9 cellular contexts compared by ENCODE assay signal in genomic region chr9:133787749-133788015, GRCh38. TPM values are rescaled to one million over a fixed set of nuclear protein-coding genes. Genes with fewer than 3 reads are reported as not detected.
DNase-seq lines count a peak whose midpoint lies in the region; ATAC-seq and TF ChIP-seq lines count a peak whose summit lies in the region.
"Had no signal": no experiment of that assay in that cellular context is flagged by ENCODE, and none has a peak within 500 bp of the region (broad histone marks: within the 10 kb centered on the region; RNA-seq: fewer than 3 reads in every experiment).

No MANE protein-coding gene starts in this region.

- H3K36me3 ChIP-seq in DOHH2 (ENCODE audit: control insufficient read depth, low read length) (peaks cover 17% of the 10 kb centered on the region), OCI-LY7 (ENCODE audit: insufficient read depth, low read length) (peaks cover 5% of the 10 kb centered on the region; the same call in 1 of the 2 replicates)

- no peaks in the 10 kb centered on the region for H3K79me2 ChIP-seq in DOHH2 (ENCODE audit: control insufficient read depth, low read length)
- H3K79me2 ChIP-seq in OCI-LY7 (ENCODE audit: insufficient read depth, low read depth, low read length), result no peaks in the 10 kb centered on the region

- H2AFZ ChIP-seq in OCI-LY7 (ENCODE audit: low read length), result no peak overlapping the region

- TF ChIP-seq CTCF in DOHH2 (IDR thresholded peaks at IDR 0.05; ENCODE audit: low read depth, low read length, poor library complexity, severe bottlenecking) (no peak), OCI-LY7 (conservative IDR thresholded peaks at IDR 0.05; ENCODE audit: low read length) (no peak)

- peak; percentile 64 for DNase-seq in OCI-LY7 (ENCODE audit: low spot score)
- peak; percentile 2 for DNase-seq in iPS DF 19.7 (ENCODE audit: low read depth, low spot score)
- no peak for DNase-seq in NCI-H1930 (lab: John Stamatoyannopoulos, UW)
- no peak for DNase-seq in mesenteric fat pad (ENCODE audit: low spot score)
- no peak for DNase-seq in NCI-H187 treated with DMSO at 0.1 percent for 48 hours (lab: John Stamatoyannopoulos, UW)
- DNase-seq in stimulated activated CD4-positive, alpha-beta T cell treated with anti-CD3 and anti-CD28 coated beads, Interleukin-12 subunit alpha, Interleukin-12 subunit beta, amount 100 ng/mL, for 4 hours, result no peak
- DNase-seq: activated T-cell treated with anti-CD3 and anti-CD28 coated beads, Interleukin-2, amount 50 U/mL, for 72 hours had no signal

- no peaks in the 10 kb centered on the region for H3K27me3 ChIP-seq in DOHH2 (ENCODE audit: control insufficient read depth, low read length)

- CTCF ChIA-PET in OCI-LY7 (lab: Charles Lee; ENCODE audit: unreplicated experiment), result interaction anchor here (1.2 kb wide), 1 partner anchor 10 kb away, joined by 3 read pairs; no protein-coding TSS in a partner anchor

- H3K9me3 ChIP-seq in DOHH2 (ENCODE audit: control insufficient read depth, insufficient read depth, low read length) (no peaks in the 10 kb centered on the region), OCI-LY7 (ENCODE audit: low read length) (no peaks in the 10 kb centered on the region)

- H3F3A ChIP-seq in DOHH2 (ENCODE audit: control insufficient read depth, insufficient read depth), result peaks cover 3% of the 10 kb centered on the region

- intact Hi-C loops in OCI-LY7 (cut with micrococcal nuclease; ENCODE audit: unreplicated experiment), result no loop called here

- POLR2A ChIA-PET in OCI-LY7 (lab: Charles Lee), result interaction anchor here (0.6 kb wide), 2 partner anchors 30 to 72 kb away, joined by 3 read pairs; no protein-coding TSS in a partner anchor

- no TSS peak for BruUV-seq in OCI-LY7 (replicated peaks; lab: Mats Ljungman, UMichigan)

- H4K20me1 ChIP-seq in DOHH2 (ENCODE audit: control insufficient read depth, insufficient read depth, low read depth, low read length) (no peaks in the 10 kb centered on the region), OCI-LY7 (ENCODE audit: insufficient read depth, low read length) (no peaks in the 10 kb centered on the region)

- H3K4me3 ChIP-seq in DOHH2 (ENCODE audit: low read length) (peak overlapping the region; percentile 61), OCI-LY7 (ENCODE audit: low read depth, low read length, poor library complexity, severe bottlenecking) (no peak overlapping the region)

- ATAC-seq in GM21526 (IDR thresholded peaks at IDR 0.05; ENCODE audit: low FRiP score, unreplicated experiment), result peak; percentile 41

- H3K9me2 ChIP-seq in DOHH2 (replicated peaks; ENCODE audit: control insufficient read depth, low read length), result no peaks in the 10 kb centered on the region
- no peaks in the 10 kb centered on the region for H3K9me2 ChIP-seq in OCI-LY7 (ENCODE audit: insufficient read depth, low read length)

- H3K4me1 ChIP-seq in DOHH2 (ENCODE audit: control insufficient read depth, low read length) (peaks cover 52% of the 10 kb centered on the region), OCI-LY7 (ENCODE audit: insufficient read depth, low read length, poor library complexity, severe bottlenecking) (peaks cover 36% of the 10 kb centered on the region)

- H3K4me2 ChIP-seq in DOHH2 (ENCODE audit: low read length) (peak overlapping the region; percentile 85), OCI-LY7 (ENCODE audit: low read length) (peak overlapping the region; percentile 79)

- no peak overlapping the region for H3K27ac ChIP-seq in DOHH2 (ENCODE audit: low read depth, low read length)
- no peak overlapping the region for H3K27ac ChIP-seq in OCI-LY7 (ENCODE audit: low read depth, low read length, poor library complexity, severe bottlenecking)

RNA-seq across cellular contexts. Expression of gene SARDH, which starts 49.5 kb away (rescaled TPM):
- 52.3 and 60.8 TPM in 2 replicates for total RNA-seq in OCI-LY7 (2014; rRNA removed; shearing (Covaris generic))
- total RNA-seq in OCI-LY7 (2022) (39.4 and 42.8 TPM in 2 replicates), mesenteric fat pad (0.87 TPM)

Comparison
In these comparisons a context has a peak if more than half of its experiments do, and no peak if none do; other contexts are left out.
1. DNase-seq: peak in OCI-LY7 (single experiment) and iPS DF 19.7 (single experiment); none in NCI-H1930 (0 of 2), mesenteric fat pad (single experiment), NCI-H187 treated with DMSO at 0.1 percent for 48 hours (single experiment) and stimulated activated CD4-positive, alpha-beta T cell treated with anti-CD3 and anti-CD28 coated beads, Interleukin-12 subunit alpha, Interleukin-12 subunit beta, amount 100 ng/mL, for 4 hours (single experiment).
2. RNA of gene SARDH, which starts 49.5 kb away (total RNA-seq): 39.4 to 60.8 TPM in OCI-LY7; 0.87 TPM in mesenteric fat pad (single experiment); every median in the first group is over 10 times any median in the second.